ENCODE assay signal across 10 cellular contexts in the genomic region with DNA sequence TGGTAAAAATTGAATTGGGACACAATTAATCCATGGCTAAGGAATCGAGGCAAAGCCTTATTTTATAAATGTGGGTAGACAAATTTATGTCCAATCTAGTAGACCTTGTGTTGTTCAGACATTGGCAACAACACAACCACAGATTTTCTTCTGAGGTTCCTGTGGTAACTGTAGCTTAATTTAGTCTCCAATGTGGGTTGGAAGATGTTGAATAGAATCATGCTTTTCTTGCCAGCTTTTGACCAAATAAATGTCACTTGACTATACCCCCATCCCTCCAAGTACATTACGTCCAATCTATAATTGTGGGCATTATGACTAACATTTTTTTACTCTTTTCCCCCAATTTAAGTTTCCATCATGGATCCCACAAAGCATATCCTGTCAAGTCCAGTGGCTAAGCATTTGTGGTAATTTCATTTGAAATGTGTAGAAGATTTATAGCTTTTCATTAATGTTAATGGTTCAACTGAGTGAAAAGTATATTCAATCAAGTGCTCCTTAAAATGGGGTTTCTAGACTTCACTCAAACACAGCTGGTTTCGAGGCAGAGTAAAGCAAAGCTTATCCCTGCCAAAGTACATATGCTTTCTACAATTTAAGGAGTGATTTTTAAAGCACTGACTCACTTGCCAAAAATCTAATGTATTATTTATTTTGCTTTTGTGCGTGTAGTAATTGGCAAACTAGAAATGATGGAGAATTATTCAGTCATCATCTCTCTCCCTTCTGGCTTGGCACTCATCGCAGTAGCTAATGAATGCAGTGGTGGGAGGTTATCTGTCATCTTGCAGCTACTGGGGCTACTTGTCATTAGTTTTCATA.
DNase-seq lines count a peak whose midpoint lies in the region; ATAC-seq lines count a peak whose summit lies in the region.
"Had no signal": no experiment of that assay in that cellular context is flagged by ENCODE, and none has a peak within 500 bp of the region (broad histone marks: within the 10 kb centered on the region; RNA-seq: fewer than 3 reads in every experiment).

No MANE protein-coding gene starts in this region.

- ATAC-seq in GM21528 (IDR thresholded peaks at IDR 0.05; ENCODE audit: low FRiP score, unreplicated experiment) (no peak), GM19467 (IDR thresholded peaks at IDR 0.05; ENCODE audit: unreplicated experiment) (no peak)

- DNase-seq in DMS153 treated with DMSO at 0.1 percent for 48 hours (lab: John Stamatoyannopoulos, UW; ENCODE audit: unreplicated experiment) (peak; percentile 60), NCI-H1092 (lab: John Stamatoyannopoulos, UW) (peak; percentile 89), SHP77 treated with DMSO at 0.1 percent for 48 hours (lab: John Stamatoyannopoulos, UW) (peak; percentile 81), glomerular visceral epithelial cell (ENCODE audit: extremely low spot score) (peak; percentile 50), T1000 (lab: John Stamatoyannopoulos, UW) (no peak), HUDEP-2 (lab: John Stamatoyannopoulos, UW; ENCODE audit: unreplicated experiment in 76 of 76) (no peak)
- DNase-seq: activated CD4-positive, alpha-beta T cell treated with anti-CD3 and anti-CD28 coated beads, Interleukin-2, amount 10 ng/mL, durations not matched to agents 7 days and 5 days; C1 segment of cervical spinal cord had no signal

Comparison
In these comparisons a context has a peak if more than half of its experiments do, and no peak if none do; other contexts are left out.
1. DNase-seq: peak in DMS153 treated with DMSO at 0.1 percent for 48 hours (single experiment), NCI-H1092 (single experiment), SHP77 treated with DMSO at 0.1 percent for 48 hours (single experiment) and glomerular visceral epithelial cell (single experiment); none in T1000 (single experiment) and HUDEP-2 (0 of 76).